11 cellular contexts compared by ENCODE assay signal in the genomic region with DNA sequence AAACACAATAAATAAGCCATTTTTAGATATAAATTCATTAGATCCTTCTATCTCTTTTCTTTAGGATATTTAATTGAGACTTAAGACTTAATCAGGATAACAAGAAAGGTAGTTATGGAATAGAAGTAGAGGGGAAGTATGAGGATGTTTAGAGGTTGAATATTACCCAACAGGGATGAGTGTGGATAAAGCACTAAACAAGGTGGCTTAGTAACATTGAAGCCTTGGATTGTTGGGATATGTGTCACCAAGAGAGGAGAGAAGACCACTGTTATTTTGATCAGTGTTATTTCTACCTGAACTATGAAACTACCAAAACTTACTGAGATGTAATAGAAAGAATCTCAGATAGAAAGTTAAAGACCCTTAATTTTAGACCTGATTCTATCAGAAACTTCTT.
"Had no signal": no experiment of that assay in that cellular context is flagged by ENCODE, and none has a peak within 500 bp of the region (broad histone marks: within the 10 kb centered on the region; RNA-seq: fewer than 3 reads in every experiment).

No MANE protein-coding gene starts in this region.

- H3K27ac Mint-ChIP-seq: GM23338, H9, HFFc6 had no signal

- H3K9ac ChIP-seq: GM23248 had no signal

- H3K4me2 ChIP-seq: GM23338 had no signal

- FAIRE-seq: H1, H54 had no signal

- H3K4me3 Mint-ChIP-seq: GM23338, H9, HFFc6 had no signal

- H3K4me3 ChIP-seq: GM23248, GM23338, HAP-1 had no signal

- H3K9me3 Mint-ChIP-seq: GM23338, H9 had no signal

- DNase-seq: GM23248, GOT3, H7, H9, HCEC 1CT, HFFc6 had no signal

- ATAC-seq: GM23338, HCT116 had no signal

- H3K27ac ChIP-seq: GM23248 had no signal

- H3K4me1 Mint-ChIP-seq: GM23338 had no signal

- H3K36me3 ChIP-seq: HAP-1 had no signal

- H3K9me3 ChIP-seq: HAP-1 had no signal

- H2AFZ ChIP-seq: GM23248, GM23338 had no signal

- H3K4me1 ChIP-seq: HAP-1 had no signal
